ENCODE assay signal across 17 cellular contexts in genomic region chr9:135301271-135302263, GRCh38.
"Had no signal": no experiment of that assay in that cellular context is flagged by ENCODE, and none has a peak within 500 bp of the region (broad histone marks: within the 10 kb centered on the region; RNA-seq: fewer than 3 reads in every experiment).

No MANE protein-coding gene starts in this region.

- H3K4me2 ChIP-seq: neural progenitor cell had no signal

- H3K27ac ChIP-seq: ascending aorta, colonic mucosa, neural progenitor cell, parathyroid adenoma, sigmoid colon, testis, upper lobe of left lung, WERI-Rb-1 had no signal

- DNase-seq: activated CD4-positive, alpha-beta T cell treated with anti-CD3 and anti-CD28 coated beads for 1 hour; activated CD4-positive, alpha-beta T cell treated with anti-CD3 and anti-CD28 coated beads, Interleukin-2, amount 50 U/mL, for 4 hours; activated T-cell treated with anti-CD3 and anti-CD28 coated beads, Interleukin-2, amount 50 U/mL, for 4 hours; colonic mucosa; left ventricle myocardium superior; naive B cell; sigmoid colon; stimulated activated CD4-positive, alpha-beta T cell treated with anti-CD3 and anti-CD28 coated beads, Interleukin-4, amount 100 ng/mL, for 4 hours; T-helper 17 cell; testis had no signal

- H3K4me3 ChIP-seq: ascending aorta, colonic mucosa, mucosa of descending colon, neural progenitor cell, sigmoid colon, testis, upper lobe of left lung had no signal

- H3K36me3 ChIP-seq: ascending aorta, colonic mucosa, neural progenitor cell, sigmoid colon, upper lobe of left lung, WERI-Rb-1 had no signal

- H3K4me1 ChIP-seq: ascending aorta, colonic mucosa, neural progenitor cell, parathyroid adenoma, sigmoid colon, testis had no signal

- H3K79me2 ChIP-seq: parathyroid adenoma had no signal

- H2AFZ ChIP-seq: neural progenitor cell, parathyroid adenoma had no signal

- ATAC-seq: activated T-cell treated with anti-CD3 and anti-CD28 coated beads, Interleukin-2, amount 50 U/mL, for 4 hours; left ventricle myocardium superior; mucosa of descending colon; stimulated activated memory B cell treated with anti-CD40 and anti-IgM and Interleukin-4, amounts not matched to agents 10 μg/mL and 1 μg/mL and 100 μg/mL, for 72 hours; T-helper 17 cell had no signal

- H3K27me3 ChIP-seq: ascending aorta, neural progenitor cell, testis, upper lobe of left lung had no signal

- H3K9me3 ChIP-seq: ascending aorta, colonic mucosa, mucosa of descending colon, sigmoid colon, testis, upper lobe of left lung had no signal
